Comparison of ENCODE assay signal across 8 cellular contexts in genomic region chr17:5468075-5468473, GRCh38. TPM values are rescaled to one million over a fixed set of nuclear protein-coding genes. Genes with fewer than 3 reads are reported as not detected.
A peak's percentile ranks its signal among the peaks of the same experiment; 100 is the strongest.
DNase-seq lines count a peak whose midpoint lies in the region; FAIRE-seq and TF ChIP-seq lines count a peak whose summit lies in the region.

No MANE protein-coding gene starts in this region.

- H3K27me3 ChIP-seq in OCI-LY3 (ENCODE audit: low read depth, low read length) (no peaks in the 10 kb centered on the region), thyroid gland (no peaks in the 10 kb centered on the region)

- 0% methylated on average over 17 of the region's 17 CpGs for WGBS in thyroid gland, 2 donors

- H4K20me1 ChIP-seq in OCI-LY3 (ENCODE audit: insufficient read depth, low read length) = peaks cover 8% of the 10 kb centered on the region; the same call in 1 of the 2 replicates

- H3K27me3 Mint-ChIP-seq in mesothelial cell of epicardium (ENCODE audit: low read depth) = no peaks in the 10 kb centered on the region

- H3K4me3 Mint-ChIP-seq in mesothelial cell of epicardium = peak overlapping the region; percentile 78

- no peak for TF ChIP-seq POLR2A in thyroid gland (IDR thresholded peaks at IDR 0.05)

- peaks cover 23% of the 10 kb centered on the region for H3K4me1 Mint-ChIP-seq in mesothelial cell of epicardium

- H3K9me3 Mint-ChIP-seq in mesothelial cell of epicardium = no peaks in the 10 kb centered on the region

- H3K9me3 ChIP-seq in OCI-LY3 (ENCODE audit: insufficient read depth, low read length) (no peaks in the 10 kb centered on the region), thyroid gland (no peaks in the 10 kb centered on the region)

- DNase-seq in activated CD4-positive, alpha-beta T cell treated with anti-CD3 and anti-CD28 coated beads for 4 hours = peak; percentile 38 to 39
- DNase-seq in activated CD4-positive, alpha-beta T cell treated with anti-CD3 and anti-CD28 coated beads for 1 hour = no peak
- DNase-seq in cardiac fibroblast (ENCODE audit: low read depth in 2 of 2) = no peak
- no peak for DNase-seq in mesothelial cell of epicardium (ENCODE audit: low spot score in 2 of 2, unreplicated experiment in 2 of 2)
- peak in 1 of 2 donors; percentile 3 for DNase-seq in thyroid gland
- no peak for DNase-seq in SHP77 (lab: John Stamatoyannopoulos, UW)
- DNase-seq in frontal cortex (ENCODE audit: low spot score in 2 of 2) = no peak

- H3K79me2 ChIP-seq in OCI-LY3 (ENCODE audit: low read length) = peaks cover 58% of the 10 kb centered on the region

- H3K4me2 ChIP-seq in OCI-LY3 (ENCODE audit: low read length) = peak overlapping the region; percentile 81

- intact Hi-C loops in thyroid gland (cut with DNase I) = no loop called here

- FAIRE-seq in frontal cortex (lab: Jason Lieb, UNC) = no peak

- peaks cover 6% of the 10 kb centered on the region for H3K36me3 ChIP-seq in OCI-LY3 (replicated peaks; ENCODE audit: low read depth, low read length)
- H3K36me3 ChIP-seq in thyroid gland = peaks cover 0 to 5% of the 10 kb centered on the region in 2 donors

- H3K36me3 Mint-ChIP-seq in mesothelial cell of epicardium = peaks cover 14% of the 10 kb centered on the region

- H2AFZ ChIP-seq in OCI-LY3 (ENCODE audit: low read depth, low read length) = peak overlapping the region; percentile 23; the same call in 1 of the 2 replicates

- H3K9ac ChIP-seq in OCI-LY3 (ENCODE audit: low read length) = peak overlapping the region; percentile 95

- peaks cover 9% of the 10 kb centered on the region for H3K4me1 ChIP-seq in OCI-LY3 (ENCODE audit: low read length)
- peaks cover 12 to 21% of the 10 kb centered on the region in 2 donors for H3K4me1 ChIP-seq in thyroid gland

- peak overlapping the region; percentile 83 for H3K27ac Mint-ChIP-seq in mesothelial cell of epicardium

- H3K4me3 ChIP-seq in OCI-LY3 (ENCODE audit: low read length) (peak overlapping the region; percentile 99), cardiac fibroblast (replicated peaks in 1 of 2; ENCODE audit: low read depth in 2 of 2, low read length in 2 of 2) (peak overlapping the region; percentile 95), thyroid gland (replicated peaks in 1 of 3) (peak overlapping the region; percentile 19 to 93 (median 88))

- TF ChIP-seq CTCF in OCI-LY3 (IDR thresholded peaks at IDR 0.05; ENCODE audit: low read depth, low read length) = no peak
- TF ChIP-seq CTCF in cardiac fibroblast (IDR thresholded peaks at IDR 0.05; ENCODE audit: low read depth, low read length) = no peak
- TF ChIP-seq CTCF in mesothelial cell of epicardium (IDR thresholded peaks at IDR 0.05; ENCODE audit: unreplicated experiment) = no peak
- no peak for TF ChIP-seq CTCF in thyroid gland (IDR thresholded peaks at IDR 0.05)

- H3K27ac ChIP-seq in OCI-LY3 (ENCODE audit: low read length) (peak overlapping the region; percentile 57), thyroid gland (no peak overlapping the region)

RNA-seq across cellular contexts. Expression of gene DHX33, which starts 0.7 kb away (rescaled TPM):
- total RNA-seq in mesothelial cell of epicardium (27.3 to 28.4 TPM (median 27.4 TPM) in 3 replicates), thyroid gland (10 to 100 TPM in 2 of 4 donors, 1 to 10 TPM in 2; 9.2 to 11.2 (median 9.8) TPM), frontal cortex (12.6 TPM)

RNA-seq across cellular contexts. Expression of gene DERL2, which starts 17.9 kb away (rescaled TPM):
- 69.5 to 70.6 TPM (median 69.9 TPM) in 3 replicates for total RNA-seq in mesothelial cell of epicardium
- total RNA-seq in thyroid gland = 100 to 1,000 TPM in 1 of 4 donors, 10 to 100 TPM in 3; 29.6 to 107 (median 52.5) TPM
- 55.8 TPM for total RNA-seq in frontal cortex

RNA-seq across cellular contexts. Expression of gene MIS12, which starts 18.3 kb away (rescaled TPM):
- total RNA-seq in mesothelial cell of epicardium (22.9 to 23.0 TPM (median 23.0 TPM) in 3 replicates), thyroid gland (10 to 100 TPM; 25.7 to 34.5 (median 29.2) TPM), frontal cortex (24.5 TPM)

RNA-seq across cellular contexts. Expression of gene C1QBP, which starts 29.1 kb away (rescaled TPM):
- total RNA-seq in mesothelial cell of epicardium = 91.5 to 96.4 TPM (median 92.9 TPM) in 3 replicates
- 100 to 1,000 TPM in 3 of 4 donors, 10 to 100 TPM in 1; 75.4 to 143 (median 113) TPM for total RNA-seq in thyroid gland
- total RNA-seq in frontal cortex = 172 TPM

RNA-seq across cellular contexts. Expression of gene RPAIN, which starts 48.1 kb away (rescaled TPM):
- total RNA-seq in mesothelial cell of epicardium (95.9 to 103 TPM (median 97.8 TPM) in 3 replicates), thyroid gland (10 to 100 TPM; 33.9 to 67.1 (median 49.4) TPM), frontal cortex (74.6 TPM)

Comparison
In these comparisons a context has a peak if more than half of its experiments do, and no peak if none do; other contexts are left out.
1. DNase-seq: peak in activated CD4-positive, alpha-beta T cell treated with anti-CD3 and anti-CD28 coated beads for 4 hours (2 of 2); none in activated CD4-positive, alpha-beta T cell treated with anti-CD3 and anti-CD28 coated beads for 1 hour (single experiment), cardiac fibroblast (0 of 2), mesothelial cell of epicardium (0 of 2), SHP77 (0 of 2) and frontal cortex (0 of 2).
2. Peak in every context shown above with its lines, with median percentiles within 50 percentile points of each other: H3K4me3 ChIP-seq.